21 cellular contexts compared by ENCODE assay signal in the genomic region with DNA sequence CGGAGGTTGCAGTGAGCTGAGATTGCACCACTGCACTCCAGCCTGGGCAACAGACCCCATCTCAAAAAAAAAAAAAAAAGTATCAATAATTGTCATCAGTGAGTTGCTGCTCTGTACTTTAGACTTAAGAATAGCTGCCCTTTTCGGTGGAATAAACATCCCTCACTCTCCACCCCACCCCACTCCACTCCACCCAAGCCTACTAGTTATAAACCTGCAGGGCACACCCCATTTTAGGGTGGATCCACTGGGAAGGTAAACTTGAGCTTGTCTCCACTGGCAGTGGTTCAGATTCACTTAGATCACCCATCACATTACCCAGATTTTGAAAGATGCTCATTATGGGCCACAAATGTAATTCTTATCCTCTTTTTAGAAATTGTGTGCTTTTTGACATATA.
DNase-seq lines count a peak whose midpoint lies in the region; ATAC-seq, FAIRE-seq and TF ChIP-seq lines count a peak whose summit lies in the region.
"Had no signal": no experiment of that assay in that cellular context is flagged by ENCODE, and none has a peak within 500 bp of the region (broad histone marks: within the 10 kb centered on the region; RNA-seq: fewer than 3 reads in every experiment).

No MANE protein-coding gene starts in this region.

- H3K4me3 Mint-ChIP-seq in activated T-helper 2 cell treated with anti-CD3 and anti-CD28 coated beads, Interferon-gamma antibody, Interleukin-2, Interleukin-4, amounts not matched to agents 10 μg/mL and 5 μg/mL and 100 μg/mL, durations not matched to agents 14 hours and 24 hours and 36 hours (ENCODE audit: low read depth): no peak overlapping the region
- H3K4me3 Mint-ChIP-seq: nephron progenitor cell; T-helper 1 cell treated with Interleukin-12 subunit alpha and Interleukin-12 subunit beta and Interleukin-4 antibody, amounts not matched to agents 30 μg/mL and 1 μg/mL, for 36 hours; WTC11 had no signal

- no peak for ATAC-seq in gastroesophageal sphincter
- ATAC-seq: Panc1 had no signal

- H3K36me3 ChIP-seq in HEK293 (ENCODE audit: control insufficient read depth in 2 of 2, insufficient read depth in 1 of 2, low read length in 2 of 2) (peaks cover 0 to 18% of the 10 kb centered on the region in 2 experiments; a peak in 1 of 3 replicates), gastroesophageal sphincter (peaks cover 0 to 24% of the 10 kb centered on the region in 2 donors), small intestine (ENCODE audit: control insufficient read depth in 2 of 2, insufficient read depth in 2 of 2, low read length in 2 of 2) (no peaks in the 10 kb centered on the region)

- POLR2A ChIA-PET in HEK293 (lab: Yijun Ruan, JAX): interaction anchor here (0.7 kb wide), 1 partner anchor 27 kb away, joined by 3 read pairs; no protein-coding TSS in a partner anchor
- POLR2A ChIA-PET in RWPE1 (lab: Yijun Ruan, JAX; ENCODE audit: low non-redundant PET): interaction anchor here (0.8 kb wide), 1 partner anchor 171 kb away, joined by 3 read pairs; no protein-coding TSS in a partner anchor

- 63 to 100% methylated on average over 1 of the region's 2 CpGs for WGBS in gastroesophageal sphincter (ENCODE audit: low coverage in 1 of 2), 2 donors
- 56 to 83% (median 74%) methylated on average over 2 of the region's 2 CpGs for WGBS in small intestine, 3 donors

- H3K27ac Mint-ChIP-seq in activated T-helper 2 cell treated with anti-CD3 and anti-CD28 coated beads, Interferon-gamma antibody, Interleukin-2, Interleukin-4, amounts not matched to agents 10 μg/mL and 5 μg/mL and 100 μg/mL, durations not matched to agents 14 hours and 24 hours and 36 hours: no peak overlapping the region
- H3K27ac Mint-ChIP-seq: nephron progenitor cell; T-helper 1 cell treated with Interleukin-12 subunit alpha and Interleukin-12 subunit beta and Interleukin-4 antibody, amounts not matched to agents 30 μg/mL and 1 μg/mL, for 36 hours had no signal

- H3K9me3 ChIP-seq in HEK293 (ENCODE audit: control insufficient read depth, insufficient read depth, low read depth, low read length) (no peaks in the 10 kb centered on the region), gastroesophageal sphincter (no peaks in the 10 kb centered on the region), small intestine (ENCODE audit: control insufficient read depth, low read depth) (no peaks in the 10 kb centered on the region)
- H3K9me3 ChIP-seq: right lobe of liver had no signal

- H3K9me3 Mint-ChIP-seq in activated T-helper 2 cell treated with anti-CD3 and anti-CD28 coated beads, Interferon-gamma antibody, Interleukin-2, Interleukin-4, amounts not matched to agents 10 μg/mL and 5 μg/mL and 100 μg/mL, durations not matched to agents 14 hours and 24 hours and 36 hours: no peaks in the 10 kb centered on the region
- H3K9me3 Mint-ChIP-seq: nephron progenitor cell; T-helper 1 cell treated with Interleukin-12 subunit alpha and Interleukin-12 subunit beta and Interleukin-4 antibody, amounts not matched to agents 30 μg/mL and 1 μg/mL, for 36 hours; type B pancreatic cell; WTC11 had no signal

- CTCF ChIA-PET in HEK293 (lab: Yijun Ruan, JAX): interaction anchor here (0.6 kb wide), 1 partner anchor 11 kb away, joined by 3 read pairs; no protein-coding TSS in a partner anchor
- CTCF ChIA-PET in RWPE1 (lab: Yijun Ruan, JAX): interaction anchor here (0.6 to 0.8 kb wide), 3 partner anchors 15 to 196 kb away, joined by 4 to 6 read pairs (median 6); no protein-coding TSS in a partner anchor

- H3K36me3 Mint-ChIP-seq in activated T-helper 2 cell treated with anti-CD3 and anti-CD28 coated beads, Interferon-gamma antibody, Interleukin-2, Interleukin-4, amounts not matched to agents 10 μg/mL and 5 μg/mL and 100 μg/mL, durations not matched to agents 14 hours and 24 hours and 36 hours (ENCODE audit: low read depth): no peaks in the 10 kb centered on the region

- H3K4me3 ChIP-seq in HEK293 (ENCODE audit: low read depth, low read length) (no peak overlapping the region), gastroesophageal sphincter (no peak overlapping the region), small intestine (ENCODE audit: low read depth in 1 of 2, low read length in 2 of 2) (no peak overlapping the region)
- H3K4me3 ChIP-seq: right lobe of liver had no signal

- no peak for TF ChIP-seq POLR2A in gastroesophageal sphincter (IDR thresholded peaks at IDR 0.05)

- H3K27me3 Mint-ChIP-seq in activated T-helper 2 cell treated with anti-CD3 and anti-CD28 coated beads, Interferon-gamma antibody, Interleukin-2, Interleukin-4, amounts not matched to agents 10 μg/mL and 5 μg/mL and 100 μg/mL, durations not matched to agents 14 hours and 24 hours and 36 hours (ENCODE audit: low read depth): no peaks in the 10 kb centered on the region
- H3K27me3 Mint-ChIP-seq: type B pancreatic cell had no signal

- H3K27me3 ChIP-seq in gastroesophageal sphincter (no peaks in the 10 kb centered on the region), small intestine (ENCODE audit: control insufficient read depth in 2 of 2, insufficient read depth in 2 of 2, low read length in 2 of 2) (no peaks in the 10 kb centered on the region)
- H3K27me3 ChIP-seq: right lobe of liver had no signal

- no peaks in the 10 kb centered on the region for H3K4me1 Mint-ChIP-seq in activated T-helper 2 cell treated with anti-CD3 and anti-CD28 coated beads, Interferon-gamma antibody, Interleukin-2, Interleukin-4, amounts not matched to agents 10 μg/mL and 5 μg/mL and 100 μg/mL, durations not matched to agents 14 hours and 24 hours and 36 hours (ENCODE audit: low read depth)

- H3K4me1 ChIP-seq in HEK293 (ENCODE audit: control insufficient read depth, insufficient read depth, low read length) (peaks cover 29% of the 10 kb centered on the region), gastroesophageal sphincter (peaks cover 48 to 97% (median 51%) of the 10 kb centered on the region in 3 donors), small intestine (ENCODE audit: control insufficient read depth in 2 of 2, insufficient read depth in 1 of 2, low read depth in 1 of 2, low read length in 1 of 2) (peaks cover 0 to 9% of the 10 kb centered on the region in 2 donors)

- intact Hi-C loops in activated T-helper 2 cell treated with anti-CD3 and anti-CD28 coated beads, Interferon-gamma antibody, Interleukin-2, Interleukin-4, amounts not matched to agents 10 μg/mL and 5 μg/mL and 100 μg/mL, durations not matched to agents 14 hours and 24 hours and 36 hours (cut with micrococcal nuclease): no loop called here

- no peak for FAIRE-seq in small intestine (lab: Jason Lieb, UNC)
- no peak for FAIRE-seq in D721Med (lab: Jason Lieb, UNC)
- FAIRE-seq: astrocyte had no signal

- DNase-seq in RWPE1 (ENCODE audit: low spot score) (no peak), small intestine (peak; percentile 16), SHP77 treated with DMSO at 0.1 percent for 48 hours (lab: John Stamatoyannopoulos, UW) (no peak), D721Med (ENCODE audit: insufficient read length, low spot score) (no peak), COLO668 (lab: John Stamatoyannopoulos, UW; ENCODE audit: unreplicated experiment) (no peak)
- DNase-seq in activated T-helper 2 cell treated with anti-CD3 and anti-CD28 coated beads, Interferon-gamma antibody, Interleukin-2, Interleukin-4, amounts not matched to agents 10 μg/mL and 5 μg/mL and 100 μg/mL, durations not matched to agents 14 hours and 24 hours and 36 hours (ENCODE audit: low spot score): no peak
- DNase-seq: activated naive CD4-positive, alpha-beta T cell; dermis blood vessel endothelial cell; GOT3; NCI-H1930; nephron progenitor cell; stimulated activated CD4-positive, alpha-beta T cell treated with anti-CD3 and anti-CD28 coated beads, Interleukin-2, amount 100 ng/mL, for 48 hours; stimulated activated CD8-positive, alpha-beta memory T cell treated with anti-CD3 and anti-CD28 coated beads, Interleukin-4, amount 100 ng/mL, for 48 hours had no signal

- no peak overlapping the region for H3K27ac ChIP-seq in HEK293 (ENCODE audit: extremely low read depth, low read depth, low read length)
- H3K27ac ChIP-seq in RWPE1: peak overlapping the region; percentile 85
- H3K27ac ChIP-seq in gastroesophageal sphincter: peak overlapping the region; percentile 83 to 89 (median 86)
- H3K27ac ChIP-seq in small intestine (ENCODE audit: low read depth in 1 of 2, low read length in 1 of 2): no peak overlapping the region

- TF ChIP-seq CTCF in HEK293 (tag by site-specific recombination; IDR thresholded peaks at IDR 0.05) (no peak), RWPE1 (conservative IDR thresholded peaks at IDR 0.05; ENCODE audit: low read depth) (no peak), gastroesophageal sphincter (IDR thresholded peaks at IDR 0.05) (no peak), D721Med (IDR thresholded peaks at IDR 0.05; ENCODE audit: insufficient read depth, missing control alignments) (no peak)

- TF ChIP-seq EP300 in gastroesophageal sphincter (IDR thresholded peaks at IDR 0.05): no peak

TF ChIP-seq in HEK293, 187 proteins besides CTCF, POLR2A, EP300 and RAD21:
- TF ChIP-seq KLF1 (tag by site-specific recombination; IDR thresholded peaks at IDR 0.05) (peak; percentile 87), ZNF707 (tag by site-specific recombination; IDR thresholded peaks at IDR 0.05) (no peak), ZNF433 (tag by site-specific recombination; IDR thresholded peaks at IDR 0.05; ENCODE audit: low read depth) (no peak), ZNF214 (tag by site-specific recombination; IDR thresholded peaks at IDR 0.05; ENCODE audit: borderline replicate concordance) (no peak)

Comparison
In these comparisons a context has a peak if more than half of its experiments do, and no peak if none do; other contexts are left out.
1. H3K27ac ChIP-seq: peak in RWPE1 (single experiment) and gastroesophageal sphincter (4 of 4); none in HEK293 (single experiment) and small intestine (0 of 2).